Comparison of ENCODE assay signal across 8 cellular contexts in genomic region chr22:17171016-17171312, GRCh38. TPM values are rescaled to one million over a fixed set of nuclear protein-coding genes. Genes with fewer than 3 reads are reported as not detected.
DNase-seq lines count a peak whose midpoint lies in the region; ATAC-seq and TF ChIP-seq lines count a peak whose summit lies in the region.

No MANE protein-coding gene starts in this region.

- 23 to 31% methylated on average over 6 of the region's 6 CpGs for WGBS in thyroid gland, 2 donors

- H3K4me3 ChIP-seq in adipocyte (ENCODE audit: low read length) = peak overlapping the region; percentile 90
- H3K4me3 ChIP-seq in thyroid gland (replicated peaks in 1 of 3) = peak overlapping the region; percentile 46 to 61 (median 59)

- intact Hi-C loops in thyroid gland (cut with DNase I) = loop anchor here (5.0 kb wide), 1 partner anchor 331 kb away; no protein-coding TSS in a partner anchor

- H3K4me3 Mint-ChIP-seq in activated T-cell treated with anti-CD3 and anti-CD28 coated beads, Interleukin-2, amount 50 U/mL, for 72 hours = peak overlapping the region; percentile 76 to 90

- H3K9ac ChIP-seq in adipocyte (ENCODE audit: low read length) = peak overlapping the region; percentile 88

- H3K36me3 ChIP-seq in adipocyte (ENCODE audit: control insufficient read depth, insufficient read depth, low read length, severe bottlenecking) = no peaks in the 10 kb centered on the region
- no peaks in the 10 kb centered on the region for H3K36me3 ChIP-seq in thyroid gland

- peaks cover 19% of the 10 kb centered on the region for H3K4me1 ChIP-seq in adipocyte (ENCODE audit: control insufficient read depth, insufficient read depth, low read length)
- peaks cover 0 to 15% of the 10 kb centered on the region in 2 donors for H3K4me1 ChIP-seq in thyroid gland

- no peaks in the 10 kb centered on the region for H3K27me3 Mint-ChIP-seq in activated T-cell treated with anti-CD3 and anti-CD28 coated beads, Interleukin-2, amount 50 U/mL, for 72 hours (ENCODE audit: low read depth)

- no peak for TF ChIP-seq CTCF in thyroid gland (IDR thresholded peaks at IDR 0.05)

- H3K36me3 Mint-ChIP-seq in activated T-cell treated with anti-CD3 and anti-CD28 coated beads, Interleukin-2, amount 50 U/mL, for 72 hours (ENCODE audit: insufficient read depth in 2 of 2) = no peaks in the 10 kb centered on the region

- peaks cover 10% of the 10 kb centered on the region for H3K4me1 Mint-ChIP-seq in activated T-cell treated with anti-CD3 and anti-CD28 coated beads, Interleukin-2, amount 50 U/mL, for 72 hours (ENCODE audit: low read depth)

- no peaks in the 10 kb centered on the region for H3K9me3 Mint-ChIP-seq in activated T-cell treated with anti-CD3 and anti-CD28 coated beads, Interleukin-2, amount 50 U/mL, for 72 hours

- no peak for TF ChIP-seq POLR2A in thyroid gland (IDR thresholded peaks at IDR 0.05)

- H3K27me3 ChIP-seq in adipocyte (replicated peaks; ENCODE audit: control insufficient read depth, insufficient read depth, low read length) (no peaks in the 10 kb centered on the region), layer of hippocampus (ENCODE audit: control insufficient read depth, insufficient read depth, low read length) (no peaks in the 10 kb centered on the region), thyroid gland (no peaks in the 10 kb centered on the region)

- H3K9me3 ChIP-seq in adipocyte (ENCODE audit: control insufficient read depth, low read length) (no peaks in the 10 kb centered on the region), thyroid gland (no peaks in the 10 kb centered on the region)

- H3K27ac ChIP-seq in layer of hippocampus (ENCODE audit: low read depth, low read length) (peak overlapping the region; percentile 94), thyroid gland (peak overlapping the region; percentile 84 to 98 (median 95))

- DNase-seq in activated T-cell treated with anti-CD3 and anti-CD28 coated beads, Interleukin-2, amount 50 U/mL, for 72 hours = no peak
- no peak for DNase-seq in activated T-cell treated with anti-CD3 and anti-CD28 coated beads, Interleukin-2, amount 50 U/mL, for 1 hour
- DNase-seq in adipocyte (ENCODE audit: low read depth) = no peak
- DNase-seq in thyroid gland = no peak
- DNase-seq in NCI-H2107 (lab: John Stamatoyannopoulos, UW) = no peak
- DNase-seq in SKM-1 treated with dmso at 0.1 percent for 144 hours (lab: John Stamatoyannopoulos, UW; ENCODE audit: unreplicated experiment) = no peak

- peak overlapping the region; percentile 16 for H3K27ac Mint-ChIP-seq in activated T-cell treated with anti-CD3 and anti-CD28 coated beads, Interleukin-2, amount 50 U/mL, for 72 hours

- no peak for ATAC-seq in activated T-cell treated with anti-CD3 and anti-CD28 coated beads, Interleukin-2, amount 50 U/mL, for 72 hours (replicated peaks in 1 of 2)
- no peak for ATAC-seq in HG03135 (IDR thresholded peaks at IDR 0.05; ENCODE audit: unreplicated experiment)

RNA-seq across cellular contexts. Expression of gene HDHD5, which starts 11.9 kb away (rescaled TPM):
- 10 to 100 TPM; 23.5 to 26.1 TPM for total RNA-seq in activated T-cell treated with anti-CD3 and anti-CD28 coated beads, Interleukin-2, amount 50 U/mL, for 72 hours
- total RNA-seq in thyroid gland = 10 to 100 TPM; 21.6 to 37.8 (median 25.8) TPM

RNA-seq across cellular contexts. Expression of gene ADA2, which starts 48.3 kb away (rescaled TPM):
- total RNA-seq in activated T-cell treated with anti-CD3 and anti-CD28 coated beads, Interleukin-2, amount 50 U/mL, for 72 hours = 10 to 100 TPM; 13.0 to 16.1 TPM
- 10 to 100 TPM in 2 of 4 donors, 1 to 10 TPM in 2; 5.2 to 19.8 (median 12.6) TPM for total RNA-seq in thyroid gland

RNA-seq across cellular contexts. Expression of gene TMEM121B, which starts 49.8 kb away (rescaled TPM):
- total RNA-seq in activated T-cell treated with anti-CD3 and anti-CD28 coated beads, Interleukin-2, amount 50 U/mL, for 72 hours = under 1 TPM; 0.07 TPM
- total RNA-seq in thyroid gland = under 1 TPM in 2 of 4 donors, not detected in 2; 0.10 to 0.17 TPM
